1 cellular context compared by ENCODE assay signal in the genomic region with DNA sequence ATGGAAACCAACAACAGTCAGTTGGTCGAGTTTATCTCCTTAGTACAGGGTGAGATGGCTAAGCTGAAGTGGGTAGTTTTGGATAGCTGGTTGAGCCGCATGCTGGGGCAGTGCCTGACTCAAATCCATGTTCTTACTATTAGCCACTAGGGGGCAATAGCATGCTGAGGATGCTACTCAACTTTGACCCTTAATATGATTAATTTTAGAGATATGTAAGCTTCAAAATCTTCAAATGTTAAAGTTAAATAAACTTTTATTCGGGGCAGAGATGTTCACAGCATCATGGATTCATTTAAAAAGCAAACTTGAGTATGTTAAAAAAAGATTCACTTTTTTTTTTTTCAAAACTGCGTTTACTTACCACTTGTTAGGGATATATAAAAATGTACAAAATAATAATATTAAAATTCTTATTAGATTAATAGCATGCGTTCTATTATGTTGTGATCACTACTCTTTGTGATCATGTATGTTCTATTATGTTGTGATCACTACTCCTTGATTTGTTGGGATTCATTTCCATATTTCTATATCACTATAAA.
A peak's percentile ranks its signal among the peaks of the same experiment; 100 is the strongest.
TF ChIP-seq lines count a peak whose summit lies in the region.

No MANE protein-coding gene starts in this region.

TF ChIP-seq in HepG2, 621 proteins besides CTCF, POLR2A, EP300 and RAD21 (continued from another document):
- TF ChIP-seq, protein P1, sequence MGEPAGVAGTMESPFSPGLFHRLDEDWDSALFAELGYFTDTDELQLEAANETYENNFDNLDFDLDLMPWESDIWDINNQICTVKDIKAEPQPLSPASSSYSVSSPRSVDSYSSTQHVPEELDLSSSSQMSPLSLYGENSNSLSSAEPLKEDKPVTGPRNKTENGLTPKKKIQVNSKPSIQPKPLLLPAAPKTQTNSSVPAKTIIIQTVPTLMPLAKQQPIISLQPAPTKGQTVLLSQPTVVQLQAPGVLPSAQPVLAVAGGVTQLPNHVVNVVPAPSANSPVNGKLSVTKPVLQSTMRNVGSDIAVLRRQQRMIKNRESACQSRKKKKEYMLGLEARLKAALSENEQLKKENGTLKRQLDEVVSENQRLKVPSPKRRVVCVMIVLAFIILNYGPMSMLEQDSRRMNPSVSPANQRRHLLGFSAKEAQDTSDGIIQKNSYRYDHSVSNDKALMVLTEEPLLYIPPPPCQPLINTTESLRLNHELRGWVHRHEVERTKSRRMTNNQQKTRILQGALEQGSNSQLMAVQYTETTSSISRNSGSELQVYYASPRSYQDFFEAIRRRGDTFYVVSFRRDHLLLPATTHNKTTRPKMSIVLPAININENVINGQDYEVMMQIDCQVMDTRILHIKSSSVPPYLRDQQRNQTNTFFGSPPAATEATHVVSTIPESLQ (CRISPR knock-in tag; conservative IDR thresholded peaks at IDR 0.05): no peak
- TF ChIP-seq ZFP41 (CRISPR knock-in tag; IDR thresholded peaks at IDR 0.05; ENCODE audit: borderline replicate concordance): no peak
- no peak for TF ChIP-seq ZNF350 (CRISPR knock-in tag; IDR thresholded peaks at IDR 0.05; ENCODE audit: borderline replicate concordance, low read depth)
- TF ChIP-seq RBAK (CRISPR knock-in tag; IDR thresholded peaks at IDR 0.05): no peak
- no peak for TF ChIP-seq TP53 (CRISPR knock-in tag; conservative IDR thresholded peaks at IDR 0.05)
- TF ChIP-seq, protein P2, sequence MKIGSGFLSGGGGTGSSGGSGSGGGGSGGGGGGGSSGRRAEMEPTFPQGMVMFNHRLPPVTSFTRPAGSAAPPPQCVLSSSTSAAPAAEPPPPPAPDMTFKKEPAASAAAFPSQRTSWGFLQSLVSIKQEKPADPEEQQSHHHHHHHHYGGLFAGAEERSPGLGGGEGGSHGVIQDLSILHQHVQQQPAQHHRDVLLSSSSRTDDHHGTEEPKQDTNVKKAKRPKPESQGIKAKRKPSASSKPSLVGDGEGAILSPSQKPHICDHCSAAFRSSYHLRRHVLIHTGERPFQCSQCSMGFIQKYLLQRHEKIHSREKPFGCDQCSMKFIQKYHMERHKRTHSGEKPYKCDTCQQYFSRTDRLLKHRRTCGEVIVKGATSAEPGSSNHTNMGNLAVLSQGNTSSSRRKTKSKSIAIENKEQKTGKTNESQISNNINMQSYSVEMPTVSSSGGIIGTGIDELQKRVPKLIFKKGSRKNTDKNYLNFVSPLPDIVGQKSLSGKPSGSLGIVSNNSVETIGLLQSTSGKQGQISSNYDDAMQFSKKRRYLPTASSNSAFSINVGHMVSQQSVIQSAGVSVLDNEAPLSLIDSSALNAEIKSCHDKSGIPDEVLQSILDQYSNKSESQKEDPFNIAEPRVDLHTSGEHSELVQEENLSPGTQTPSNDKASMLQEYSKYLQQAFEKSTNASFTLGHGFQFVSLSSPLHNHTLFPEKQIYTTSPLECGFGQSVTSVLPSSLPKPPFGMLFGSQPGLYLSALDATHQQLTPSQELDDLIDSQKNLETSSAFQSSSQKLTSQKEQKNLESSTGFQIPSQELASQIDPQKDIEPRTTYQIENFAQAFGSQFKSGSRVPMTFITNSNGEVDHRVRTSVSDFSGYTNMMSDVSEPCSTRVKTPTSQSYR (CRISPR knock-in tag; IDR thresholded peaks at IDR 0.05; ENCODE audit: borderline replicate concordance): no peak
- peak; percentile 66 for TF ChIP-seq STAG1 (CRISPR knock-in tag; IDR thresholded peaks at IDR 0.05)
- TF ChIP-seq NR2F6 (IDR thresholded peaks at IDR 0.05): peak; percentile 34; the same call in 1 of the 2 replicates
- TF ChIP-seq NR2F6 (CRISPR knock-in tag; IDR thresholded peaks at IDR 0.05): peak; percentile 27; the same call in 1 of the 2 replicates
- no peak for TF ChIP-seq GZF1 (CRISPR knock-in tag; IDR thresholded peaks at IDR 0.05)
- TF ChIP-seq ZNF546 (CRISPR knock-in tag; conservative IDR thresholded peaks at IDR 0.05): no peak
- peak; percentile 29; the same call in 1 of the 2 replicates for TF ChIP-seq SMC3 (IDR thresholded peaks at IDR 0.05; ENCODE audit: low read length)
- TF ChIP-seq CHD4 (IDR thresholded peaks at IDR 0.05; ENCODE audit: borderline replicate concordance, low read length): no peak
- TF ChIP-seq, protein P3, sequence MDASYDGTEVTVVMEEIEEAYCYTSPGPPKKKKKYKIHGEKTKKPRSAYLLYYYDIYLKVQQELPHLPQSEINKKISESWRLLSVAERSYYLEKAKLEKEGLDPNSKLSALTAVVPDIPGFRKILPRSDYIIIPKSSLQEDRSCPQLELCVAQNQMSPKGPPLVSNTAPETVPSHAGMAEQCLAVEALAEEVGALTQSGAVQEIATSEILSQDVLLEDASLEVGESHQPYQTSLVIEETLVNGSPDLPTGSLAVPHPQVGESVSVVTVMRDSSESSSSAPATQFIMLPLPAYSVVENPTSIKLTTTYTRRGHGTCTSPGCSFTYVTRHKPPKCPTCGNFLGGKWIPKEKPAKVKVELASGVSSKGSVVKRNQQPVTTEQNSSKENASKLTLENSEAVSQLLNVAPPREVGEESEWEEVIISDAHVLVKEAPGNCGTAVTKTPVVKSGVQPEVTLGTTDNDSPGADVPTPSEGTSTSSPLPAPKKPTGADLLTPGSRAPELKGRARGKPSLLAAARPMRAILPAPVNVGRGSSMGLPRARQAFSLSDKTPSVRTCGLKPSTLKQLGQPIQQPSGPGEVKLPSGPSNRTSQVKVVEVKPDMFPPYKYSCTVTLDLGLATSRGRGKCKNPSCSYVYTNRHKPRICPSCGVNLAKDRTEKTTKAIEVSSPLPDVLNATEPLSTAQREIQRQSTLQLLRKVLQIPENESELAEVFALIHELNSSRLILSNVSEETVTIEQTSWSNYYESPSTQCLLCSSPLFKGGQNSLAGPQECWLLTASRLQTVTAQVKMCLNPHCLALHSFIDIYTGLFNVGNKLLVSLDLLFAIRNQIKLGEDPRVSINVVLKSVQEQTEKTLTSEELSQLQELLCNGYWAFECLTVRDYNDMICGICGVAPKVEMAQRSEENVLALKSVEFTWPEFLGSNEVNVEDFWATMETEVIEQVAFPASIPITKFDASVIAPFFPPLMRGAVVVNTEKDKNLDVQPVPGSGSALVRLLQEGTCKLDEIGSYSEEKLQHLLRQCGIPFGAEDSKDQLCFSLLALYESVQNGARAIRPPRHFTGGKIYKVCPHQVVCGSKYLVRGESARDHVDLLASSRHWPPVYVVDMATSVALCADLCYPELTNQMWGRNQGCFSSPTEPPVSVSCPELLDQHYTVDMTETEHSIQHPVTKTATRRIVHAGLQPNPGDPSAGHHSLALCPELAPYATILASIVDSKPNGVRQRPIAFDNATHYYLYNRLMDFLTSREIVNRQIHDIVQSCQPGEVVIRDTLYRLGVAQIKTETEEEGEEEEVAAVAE (CRISPR knock-in tag; IDR thresholded peaks at IDR 0.05; ENCODE audit: borderline replicate concordance): no peak
- TF ChIP-seq, protein P4, sequence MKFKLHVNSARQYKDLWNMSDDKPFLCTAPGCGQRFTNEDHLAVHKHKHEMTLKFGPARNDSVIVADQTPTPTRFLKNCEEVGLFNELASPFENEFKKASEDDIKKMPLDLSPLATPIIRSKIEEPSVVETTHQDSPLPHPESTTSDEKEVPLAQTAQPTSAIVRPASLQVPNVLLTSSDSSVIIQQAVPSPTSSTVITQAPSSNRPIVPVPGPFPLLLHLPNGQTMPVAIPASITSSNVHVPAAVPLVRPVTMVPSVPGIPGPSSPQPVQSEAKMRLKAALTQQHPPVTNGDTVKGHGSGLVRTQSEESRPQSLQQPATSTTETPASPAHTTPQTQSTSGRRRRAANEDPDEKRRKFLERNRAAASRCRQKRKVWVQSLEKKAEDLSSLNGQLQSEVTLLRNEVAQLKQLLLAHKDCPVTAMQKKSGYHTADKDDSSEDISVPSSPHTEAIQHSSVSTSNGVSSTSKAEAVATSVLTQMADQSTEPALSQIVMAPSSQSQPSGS (CRISPR knock-in tag; IDR thresholded peaks at IDR 0.05): no peak
- TF ChIP-seq ZNF766 (CRISPR knock-in tag; IDR thresholded peaks at IDR 0.05; ENCODE audit: borderline replicate concordance): no peak
- 0 out of 2 replicates have a peak, but pooled peaks have one; percentile 11 for TF ChIP-seq HNF4G (IDR thresholded peaks at IDR 0.05; ENCODE audit: borderline replicate concordance, low read depth, low read length)
- no peak for TF ChIP-seq HNF4G (CRISPR knock-in tag; IDR thresholded peaks at IDR 0.05; ENCODE audit: borderline replicate concordance, low read depth)
- TF ChIP-seq POLR2AphosphoS2 (IDR thresholded peaks at IDR 0.05; ENCODE audit: low read depth, low read length): no peak
- TF ChIP-seq NR2C2 (CRISPR knock-in tag; IDR thresholded peaks at IDR 0.05; ENCODE audit: borderline replicate concordance): peak; percentile 54
- TF ChIP-seq RBM22 (optimal IDR thresholded peaks at IDR 0.05; ENCODE audit: low read length): no peak
- 0 out of 2 replicates have a peak, but pooled peaks have one; percentile 11 for TF ChIP-seq MIXL1 (CRISPR knock-in tag; IDR thresholded peaks at IDR 0.05)
- TF ChIP-seq, protein P5, sequence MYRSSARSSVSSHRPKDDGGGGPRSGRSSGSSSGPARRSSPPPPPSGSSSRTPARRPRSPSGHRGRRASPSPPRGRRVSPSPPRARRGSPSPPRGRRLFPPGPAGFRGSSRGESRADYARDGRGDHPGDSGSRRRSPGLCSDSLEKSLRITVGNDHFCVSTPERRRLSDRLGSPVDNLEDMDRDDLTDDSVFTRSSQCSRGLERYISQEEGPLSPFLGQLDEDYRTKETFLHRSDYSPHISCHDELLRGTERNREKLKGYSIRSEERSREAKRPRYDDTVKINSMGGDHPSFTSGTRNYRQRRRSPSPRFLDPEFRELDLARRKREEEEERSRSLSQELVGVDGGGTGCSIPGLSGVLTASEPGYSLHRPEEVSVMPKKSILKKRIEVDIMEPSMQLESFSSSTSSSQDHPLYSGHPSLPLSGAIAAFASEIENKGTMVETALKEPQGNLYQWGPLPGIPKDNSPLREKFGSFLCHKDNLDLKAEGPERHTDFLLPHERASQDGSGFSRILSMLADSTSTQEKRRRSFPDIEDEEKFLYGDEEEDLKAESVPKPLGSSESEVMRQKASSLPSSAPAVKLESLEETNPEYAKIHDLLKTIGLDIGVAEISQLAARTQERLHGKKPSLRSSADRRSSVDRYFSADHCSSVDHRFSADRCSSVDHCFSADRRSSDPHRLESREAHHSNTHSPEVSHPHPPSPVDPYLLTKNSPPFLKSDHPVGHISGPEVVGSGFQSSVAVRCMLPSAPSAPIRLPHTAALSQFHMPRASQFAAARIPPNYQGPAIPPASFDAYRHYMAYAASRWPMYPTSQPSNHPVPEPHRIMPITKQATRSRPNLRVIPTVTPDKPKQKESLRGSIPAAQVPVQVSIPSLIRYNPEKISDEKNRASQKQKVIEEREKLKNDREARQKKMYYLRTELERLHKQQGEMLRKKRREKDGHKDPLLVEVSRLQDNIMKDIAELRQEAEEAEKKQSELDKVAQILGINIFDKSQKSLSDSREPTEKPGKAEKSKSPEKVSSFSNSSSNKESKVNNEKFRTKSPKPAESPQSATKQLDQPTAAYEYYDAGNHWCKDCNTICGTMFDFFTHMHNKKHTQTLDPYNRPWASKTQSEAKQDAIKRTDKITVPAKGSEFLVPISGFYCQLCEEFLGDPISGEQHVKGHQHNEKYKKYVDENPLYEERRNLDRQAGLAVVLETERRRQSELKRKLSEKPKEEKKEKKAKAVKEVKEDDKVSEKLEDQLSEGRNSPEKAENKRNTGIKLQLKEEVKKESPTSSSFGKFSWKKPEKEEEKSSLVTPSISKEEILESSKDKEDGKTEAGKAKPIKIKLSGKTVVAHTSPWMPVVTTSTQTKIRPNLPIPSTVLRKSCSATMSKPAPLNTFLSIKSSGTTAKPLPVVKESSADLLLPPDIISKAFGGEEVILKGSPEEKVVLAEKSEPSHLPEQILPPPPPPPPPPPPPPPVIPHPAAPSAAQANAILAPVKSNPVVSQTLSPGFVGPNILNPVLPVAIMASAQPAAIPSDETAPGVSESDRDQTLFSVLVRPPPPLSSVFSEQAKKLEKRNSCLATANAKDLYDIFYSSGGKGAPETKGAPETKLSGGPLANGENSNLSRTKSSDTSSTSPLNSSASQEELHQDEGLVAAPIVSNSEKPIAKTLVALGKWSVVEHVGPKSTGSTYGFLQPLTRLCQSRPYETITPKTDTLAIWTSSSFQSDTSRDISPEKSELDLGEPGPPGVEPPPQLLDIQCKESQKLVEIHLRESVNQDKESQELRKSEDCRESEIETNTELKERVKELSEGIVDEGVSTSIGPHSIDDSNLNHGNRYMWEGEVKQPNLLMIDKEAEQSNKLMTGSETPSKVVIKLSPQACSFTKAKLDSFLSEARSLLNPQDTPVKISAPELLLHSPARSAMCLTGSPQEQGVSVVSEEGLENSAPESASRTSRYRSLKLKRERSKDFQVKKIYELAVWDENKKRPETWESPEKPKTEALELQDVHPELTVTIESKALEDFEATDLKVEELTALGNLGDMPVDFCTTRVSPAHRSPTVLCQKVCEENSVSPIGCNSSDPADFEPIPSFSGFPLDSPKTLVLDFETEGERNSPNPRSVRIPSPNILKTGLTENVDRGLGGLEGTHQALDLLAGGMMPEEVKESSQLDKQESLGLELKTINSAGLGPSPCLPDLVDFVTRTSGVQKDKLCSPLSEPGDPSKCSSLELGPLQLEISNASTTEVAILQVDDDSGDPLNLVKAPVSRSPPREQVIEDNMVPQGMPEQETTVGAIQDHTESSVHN (CRISPR knock-in tag; IDR thresholded peaks at IDR 0.05): no peak
- TF ChIP-seq, protein P6, sequence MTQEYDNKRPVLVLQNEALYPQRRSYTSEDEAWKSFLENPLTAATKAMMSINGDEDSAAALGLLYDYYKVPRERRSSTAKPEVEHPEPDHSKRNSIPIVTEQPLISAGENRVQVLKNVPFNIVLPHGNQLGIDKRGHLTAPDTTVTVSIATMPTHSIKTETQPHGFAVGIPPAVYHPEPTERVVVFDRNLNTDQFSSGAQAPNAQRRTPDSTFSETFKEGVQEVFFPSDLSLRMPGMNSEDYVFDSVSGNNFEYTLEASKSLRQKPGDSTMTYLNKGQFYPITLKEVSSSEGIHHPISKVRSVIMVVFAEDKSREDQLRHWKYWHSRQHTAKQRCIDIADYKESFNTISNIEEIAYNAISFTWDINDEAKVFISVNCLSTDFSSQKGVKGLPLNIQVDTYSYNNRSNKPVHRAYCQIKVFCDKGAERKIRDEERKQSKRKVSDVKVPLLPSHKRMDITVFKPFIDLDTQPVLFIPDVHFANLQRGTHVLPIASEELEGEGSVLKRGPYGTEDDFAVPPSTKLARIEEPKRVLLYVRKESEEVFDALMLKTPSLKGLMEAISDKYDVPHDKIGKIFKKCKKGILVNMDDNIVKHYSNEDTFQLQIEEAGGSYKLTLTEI (CRISPR knock-in tag; conservative IDR thresholded peaks at IDR 0.05): no peak
- TF ChIP-seq HOXD1 (CRISPR knock-in tag; IDR thresholded peaks at IDR 0.05): no peak
- TF ChIP-seq ZNF563 (CRISPR knock-in tag; IDR thresholded peaks at IDR 0.05): no peak
